In genomic region chr2:37676274-37676673, GRCh38 we compare ENCODE assay signal across 17 cellular contexts. TPM values are rescaled to one million over a fixed set of nuclear protein-coding genes. Genes with fewer than 3 reads are reported as not detected.
DNase-seq lines count a peak whose midpoint lies in the region; ATAC-seq and TF ChIP-seq lines count a peak whose summit lies in the region.
"Had no signal": no experiment of that assay in that cellular context is flagged by ENCODE, and none has a peak within 500 bp of the region (broad histone marks: within the 10 kb centered on the region; RNA-seq: fewer than 3 reads in every experiment).

No MANE protein-coding gene starts in this region.

- intact Hi-C loops in HCT116 (cut with micrococcal nuclease) (no loop called here), PC-3 (cut with micrococcal nuclease) (loop anchor here (1.0 to 10.0 kb wide), 2 partner anchors 92 to 201 kb away; no protein-coding TSS in a partner anchor)

- peaks cover 9% of the 10 kb centered on the region for H3K9me3 Mint-ChIP-seq in T-helper 2 cell treated with Interferon-gamma antibody and Interleukin-4, amounts not matched to agents 5 μg/mL and 100 μg/mL, for 36 hours
- H3K9me3 Mint-ChIP-seq: nephron progenitor cell had no signal

- BruUV-seq in HCT116 (replicated peaks; lab: Mats Ljungman, UMichigan) (no TSS peak), PC-3 (replicated peaks; lab: Mats Ljungman, UMichigan) (no TSS peak)

- H3K36me3 ChIP-seq in HCT116 (ENCODE audit: control insufficient read depth in 1 of 2, insufficient read depth in 2 of 2, low read length in 2 of 2) (no peaks in the 10 kb centered on the region), PC-3 (ENCODE audit: low read depth, low read length) (no peaks in the 10 kb centered on the region)
- H3K36me3 ChIP-seq: colonic mucosa, left lung, thoracic aorta had no signal

- H3K9ac ChIP-seq in HCT116 (ENCODE audit: low read length) (no peak overlapping the region), PC-3 (ENCODE audit: low read length) (no peak overlapping the region)

- H3K4me1 ChIP-seq in HCT116 (ENCODE audit: control insufficient read depth in 1 of 2, insufficient read depth in 2 of 2, low read length in 2 of 2): peaks cover 13 to 23% of the 10 kb centered on the region in 2 experiments; a peak in 3 of 4 replicates
- H3K4me1 ChIP-seq in PC-3 (ENCODE audit: insufficient read depth, low read length): peaks cover 22% of the 10 kb centered on the region
- H3K4me1 ChIP-seq: colonic mucosa had no signal

- RAD21 ChIA-PET in HCT116 (lab: Charles Lee; ENCODE audit: low non-redundant PET in 1 of 2, low total read pairs in 2 of 2, uncharacterized antibody in 2 of 2, unreplicated experiment in 2 of 2): interaction anchor here in 1 of 2 experiments (1.6 kb wide), 1 partner anchor 262 kb away, joined by 7 read pairs; no protein-coding TSS in a partner anchor

- H3K79me2 ChIP-seq in HCT116 (ENCODE audit: insufficient read depth, low read length) (no peaks in the 10 kb centered on the region), PC-3 (ENCODE audit: low read length) (peaks cover 1% of the 10 kb centered on the region)

- no peak overlapping the region for H3K27ac Mint-ChIP-seq in T-helper 2 cell treated with Interferon-gamma antibody and Interleukin-4, amounts not matched to agents 5 μg/mL and 100 μg/mL, for 36 hours
- H3K27ac Mint-ChIP-seq: activated CD8-positive, alpha-beta memory T cell treated with anti-CD3 and anti-CD28 coated beads, Interleukin-2, amount 10 ng/mL, durations not matched to agents 7 days and 5 days; activated naive CD8-positive, alpha-beta T cell; nephron progenitor cell had no signal

- H3K27me3 ChIP-seq in HCT116 (ENCODE audit: insufficient read depth, low read length) (no peaks in the 10 kb centered on the region), PC-3 (ENCODE audit: low read length) (no peaks in the 10 kb centered on the region)
- H3K27me3 ChIP-seq: colonic mucosa, left lung had no signal

- CTCF ChIA-PET in HCT116 (lab: Charles Lee) (no interaction called here), PC-3 (lab: Charles Lee) (no interaction called here)

- no peak for TF ChIP-seq RAD21 in HCT116 (IDR thresholded peaks at IDR 0.05; ENCODE audit: low read depth)

- H3K4me2 ChIP-seq in HCT116 (ENCODE audit: low read length): peak overlapping the region; percentile 41
- H3K4me2 ChIP-seq in PC-3 (ENCODE audit: low read length): peak overlapping the region; percentile 30

- POLR2A ChIA-PET in HCT116 (lab: Charles Lee): interaction anchor here (1.3 kb wide), 1 partner anchor 11 kb away, joined by 3 read pairs; no protein-coding TSS in a partner anchor
- POLR2A ChIA-PET in PC-3 (lab: Charles Lee; ENCODE audit: unreplicated experiment): no interaction called here

- H3K4me3 ChIP-seq in HCT116 (replicated peaks in 1 of 2; ENCODE audit: low read depth in 1 of 2, low read length in 2 of 2) (peak overlapping the region in 1 of 2 experiments; percentile 2; a peak in 1 of 4 replicates), PC-3 (ENCODE audit: low read length) (no peak overlapping the region), epithelial cell of esophagus (ENCODE audit: low read length) (no peak overlapping the region), retinal pigment epithelial cell (ENCODE audit: low read length) (no peak overlapping the region)
- H3K4me3 ChIP-seq: colonic mucosa, left lung, thoracic aorta had no signal

- H3K9me2 ChIP-seq in HCT116 (ENCODE audit: insufficient read depth) (no peaks in the 10 kb centered on the region), PC-3 (replicated peaks; ENCODE audit: low read length) (no peaks in the 10 kb centered on the region)

- ATAC-seq in HCT116 (peak; percentile 39), PC-3 (peak; percentile 54), HG03108 (IDR thresholded peaks at IDR 0.05; ENCODE audit: unreplicated experiment) (no peak)
- ATAC-seq: activated CD8-positive, alpha-beta memory T cell treated with anti-CD3 and anti-CD28 coated beads, Interleukin-2, amount 10 ng/mL, durations not matched to agents 7 days and 5 days; left lung had no signal

- H2AFZ ChIP-seq in HCT116 (ENCODE audit: low read depth, low read length, poor library complexity, severe bottlenecking): peak overlapping the region; percentile 5
- H2AFZ ChIP-seq in PC-3 (ENCODE audit: low read length): no peak overlapping the region

- peaks cover 14% of the 10 kb centered on the region for H3K4me1 Mint-ChIP-seq in T-helper 2 cell treated with Interferon-gamma antibody and Interleukin-4, amounts not matched to agents 5 μg/mL and 100 μg/mL, for 36 hours (ENCODE audit: low read depth)

- DNase-seq in HCT116 (ENCODE audit: low read depth, low spot score): peak; percentile 63
- peak; percentile 88 for DNase-seq in PC-3
- DNase-seq in epithelial cell of esophagus (ENCODE audit: low read depth): peak; percentile 81
- DNase-seq in retinal pigment epithelial cell (ENCODE audit: low read depth): peak; percentile 76
- no peak for DNase-seq in T-helper 2 cell treated with Interferon-gamma antibody and Interleukin-4, amounts not matched to agents 5 μg/mL and 100 μg/mL, for 36 hours (ENCODE audit: low spot score)
- no peak for DNase-seq in D341Med (ENCODE audit: low spot score)
- DNase-seq: activated CD8-positive, alpha-beta memory T cell treated with anti-CD3 and anti-CD28 coated beads, Interleukin-2, amount 10 ng/mL, durations not matched to agents 7 days and 5 days; colonic mucosa; left lung; NCI-H1105 treated with DMSO at 0.1 percent for 48 hours; NCI-H526 treated with DMSO at 0.1 percent for 48 hours; nephron progenitor cell; SHP77 treated with DMSO at 0.1 percent for 48 hours; small intestine had no signal

- no peaks in the 10 kb centered on the region for H3K27me3 Mint-ChIP-seq in T-helper 2 cell treated with Interferon-gamma antibody and Interleukin-4, amounts not matched to agents 5 μg/mL and 100 μg/mL, for 36 hours (ENCODE audit: low read depth)
- H3K27me3 Mint-ChIP-seq: activated CD8-positive, alpha-beta memory T cell treated with anti-CD3 and anti-CD28 coated beads, Interleukin-2, amount 10 ng/mL, durations not matched to agents 7 days and 5 days; activated naive CD8-positive, alpha-beta T cell had no signal

- H3K4me3 Mint-ChIP-seq in T-helper 2 cell treated with Interferon-gamma antibody and Interleukin-4, amounts not matched to agents 5 μg/mL and 100 μg/mL, for 36 hours: no peak overlapping the region
- H3K4me3 Mint-ChIP-seq: activated CD8-positive, alpha-beta memory T cell treated with anti-CD3 and anti-CD28 coated beads, Interleukin-2, amount 10 ng/mL, durations not matched to agents 7 days and 5 days; activated naive CD8-positive, alpha-beta T cell; nephron progenitor cell had no signal

- H4K20me1 ChIP-seq in HCT116 (ENCODE audit: insufficient read depth) (no peaks in the 10 kb centered on the region), PC-3 (ENCODE audit: low read length) (no peaks in the 10 kb centered on the region)

- H3K27ac ChIP-seq in HCT116 (ENCODE audit: low read depth, low read length) (peak overlapping the region; percentile 11; the same call in 1 of the 2 replicates), PC-3 (ENCODE audit: low read length) (peak overlapping the region; percentile 50)
- H3K27ac ChIP-seq: colonic mucosa, thoracic aorta had no signal

- no peaks in the 10 kb centered on the region for H3K9me3 ChIP-seq in HCT116 (ENCODE audit: control insufficient read depth in 1 of 2, insufficient read depth in 1 of 2, low read depth in 1 of 2, low read length in 2 of 2)
- H3K9me3 ChIP-seq in PC-3 (ENCODE audit: low read length): no peaks in the 10 kb centered on the region
- H3K9me3 ChIP-seq: colonic mucosa, left lung, thoracic aorta had no signal

- no peaks in the 10 kb centered on the region for H3F3A ChIP-seq in PC-3 (ENCODE audit: low read length, unreplicated experiment)

- no peak for TF ChIP-seq POLR2A in HCT116 (IDR thresholded peaks at IDR 0.05; ENCODE audit: borderline replicate concordance, extremely low read depth, insufficient read depth, insufficient read length)

- peaks cover 5% of the 10 kb centered on the region for H3K36me3 Mint-ChIP-seq in T-helper 2 cell treated with Interferon-gamma antibody and Interleukin-4, amounts not matched to agents 5 μg/mL and 100 μg/mL, for 36 hours (ENCODE audit: low read depth)

- no peak for TF ChIP-seq CTCF in HCT116 (IDR thresholded peaks at IDR 0.05 in 2 of 3, conservative IDR thresholded peaks at IDR 0.05 in 1 of 3; ENCODE audit: borderline replicate concordance in 1 of 3, insufficient read depth in 1 of 3, low read depth in 2 of 3, low read length in 2 of 3)
- no peak for TF ChIP-seq CTCF in PC-3 (conservative IDR thresholded peaks at IDR 0.05; ENCODE audit: low read depth, low read length)
- no peak for TF ChIP-seq CTCF in epithelial cell of esophagus (IDR thresholded peaks at IDR 0.05; ENCODE audit: insufficient read depth, low read depth, low read length, missing control alignments)
- TF ChIP-seq CTCF in retinal pigment epithelial cell (conservative IDR thresholded peaks at IDR 0.05; ENCODE audit: low read depth, low read length): no peak

TF ChIP-seq in HCT116, 20 proteins besides CTCF, POLR2A, EP300 and RAD21 (continues in another document):
- no peak for TF ChIP-seq ZBTB33 (IDR thresholded peaks at IDR 0.05; ENCODE audit: extremely low read depth, insufficient replicate concordance, low read length)
- TF ChIP-seq YY1 (IDR thresholded peaks at IDR 0.05; ENCODE audit: extremely low read depth, insufficient replicate concordance, low read depth, low read length): peak; percentile 38
- peak; percentile 42 for TF ChIP-seq TCF7L2 (IDR thresholded peaks at IDR 0.05; ENCODE audit: borderline replicate concordance, extremely low read depth, insufficient read depth, insufficient read length)
- TF ChIP-seq JUND (IDR thresholded peaks at IDR 0.05): peak; percentile 88
- TF ChIP-seq FOSL1 (IDR thresholded peaks at IDR 0.05; ENCODE audit: low read depth): peak; percentile 90
- peak; percentile 78 for TF ChIP-seq SP1 (IDR thresholded peaks at IDR 0.05; ENCODE audit: low read depth)
- TF ChIP-seq POLR2AphosphoS5 (IDR thresholded peaks at IDR 0.05; ENCODE audit: low read depth, low read length): 0 out of 2 replicates have a peak, but pooled peaks have one; percentile 17
- peak; percentile 72 for TF ChIP-seq CEBPB (IDR thresholded peaks at IDR 0.05; ENCODE audit: low read depth)

RNA-seq across cellular contexts. Expression of gene CDC42EP3, which starts 4.8 kb away (rescaled TPM):
- 38.2 TPM for total RNA-seq in HCT116 (2021; ENCODE audit: unreplicated experiment)
- polyA plus RNA-seq in HCT116 (2012): 16.6 and 25.8 TPM in 2 replicates
- total RNA-seq in PC-3 (2014; rRNA removed): 22.5 and 28.4 TPM in 2 replicates

Comparison
In these comparisons a context has a peak if more than half of its experiments do, and no peak if none do; other contexts are left out.
1. DNase-seq: peak in HCT116 (single experiment), PC-3 (single experiment), epithelial cell of esophagus (single experiment) and retinal pigment epithelial cell (single experiment); none in T-helper 2 cell treated with Interferon-gamma antibody and Interleukin-4, amounts not matched to agents 5 μg/mL and 100 μg/mL, for 36 hours (single experiment) and D341Med (single experiment).